19 cellular contexts compared by ENCODE assay signal in the genomic region with DNA sequence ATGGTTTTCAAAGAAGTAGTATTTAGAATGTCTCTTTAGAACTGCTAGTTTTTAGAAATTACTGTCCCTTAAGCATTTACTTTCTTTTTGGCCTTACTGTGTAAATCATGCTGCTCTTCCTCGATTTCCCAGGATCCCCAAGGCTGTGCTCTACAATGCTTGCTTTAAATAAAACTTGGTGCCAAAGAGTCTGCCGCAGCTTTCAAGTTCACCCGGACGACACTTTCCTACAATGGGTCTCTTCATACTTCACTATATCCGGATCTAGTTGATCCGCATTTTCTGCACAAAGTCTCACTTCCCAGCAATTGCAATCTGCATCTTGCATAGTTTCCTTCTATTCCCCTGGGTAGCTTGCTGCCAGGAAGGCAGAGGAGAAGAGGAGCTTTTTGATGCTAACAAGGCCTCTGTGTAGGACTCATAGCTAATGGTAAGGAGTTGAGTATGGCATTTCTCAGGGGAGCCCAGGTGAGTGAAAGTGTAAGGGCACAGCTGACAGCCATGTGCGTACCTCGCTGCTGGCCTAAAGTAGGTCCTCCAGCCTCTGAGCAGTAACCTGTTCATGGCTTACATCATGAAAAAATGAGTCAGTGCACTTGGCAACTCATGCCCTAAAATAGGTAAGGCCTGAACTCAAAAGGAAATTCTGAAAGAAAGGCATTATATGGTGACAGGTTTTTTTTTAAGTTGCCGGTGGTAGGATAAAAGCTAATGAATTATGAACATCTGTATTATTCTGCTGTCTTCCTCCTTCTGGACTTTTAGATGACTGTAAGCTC.
DNase-seq lines count a peak whose midpoint lies in the region; ATAC-seq, FAIRE-seq and TF ChIP-seq lines count a peak whose summit lies in the region.
"Had no signal": no experiment of that assay in that cellular context is flagged by ENCODE, and none has a peak within 500 bp of the region (broad histone marks: within the 10 kb centered on the region; RNA-seq: fewer than 3 reads in every experiment).

No MANE protein-coding gene starts in this region.

- FAIRE-seq in bronchial epithelial cell (lab: Jason Lieb, UNC) = peak; percentile 70
- FAIRE-seq: G401.6 had no signal

- peaks cover 11% of the 10 kb centered on the region for H3K4me1 Mint-ChIP-seq in MCF 10A (ENCODE audit: insufficient read depth, unreplicated experiment)
- H3K4me1 Mint-ChIP-seq: CD4-positive, alpha-beta memory T cell had no signal

- no peak overlapping the region for H3K4me3 ChIP-seq in breast epithelium
- H3K4me3 ChIP-seq in bronchial epithelial cell (ENCODE audit: low read depth, low read length) = no peak overlapping the region
- no peak overlapping the region for H3K4me3 ChIP-seq in skeletal muscle cell (ENCODE audit: low read depth, low read length)

- no peaks in the 10 kb centered on the region for H3K9me3 ChIP-seq in breast epithelium
- H3K9me3 ChIP-seq: BE2C had no signal

- intact Hi-C loops in MCF 10A (cut with micrococcal nuclease) = no loop called here
- intact Hi-C loops in breast epithelium (cut with DNase I; ENCODE audit: low total_unique reads) = loop anchor here (5.0 kb wide), 1 partner anchor 1207 kb away; no protein-coding TSS in a partner anchor

- H3K4me1 ChIP-seq in breast epithelium = no peaks in the 10 kb centered on the region

- TF ChIP-seq CTCF in MCF 10A (IDR thresholded peaks at IDR 0.05; ENCODE audit: unreplicated experiment) (no peak), breast epithelium (IDR thresholded peaks at IDR 0.05) (no peak), bronchial epithelial cell (IDR thresholded peaks at IDR 0.05; ENCODE audit: insufficient read depth, low read length, severe bottlenecking) (no peak)

- H3K36me3 ChIP-seq in breast epithelium = no peaks in the 10 kb centered on the region
- no peaks in the 10 kb centered on the region for H3K36me3 ChIP-seq in bronchial epithelial cell (ENCODE audit: control insufficient read depth, insufficient read depth, low read length)
- H3K36me3 ChIP-seq: BE2C had no signal

- H3K36me3 Mint-ChIP-seq in MCF 10A (ENCODE audit: insufficient read depth, unreplicated experiment) = no peaks in the 10 kb centered on the region
- H3K36me3 Mint-ChIP-seq: CD4-positive, alpha-beta memory T cell had no signal

- H3K9me3 Mint-ChIP-seq in MCF 10A (ENCODE audit: unreplicated experiment) = no peaks in the 10 kb centered on the region
- H3K9me3 Mint-ChIP-seq: CD4-positive, alpha-beta memory T cell had no signal

- H3K27me3 ChIP-seq in breast epithelium = no peaks in the 10 kb centered on the region
- no peaks in the 10 kb centered on the region for H3K27me3 ChIP-seq in bronchial epithelial cell (ENCODE audit: control insufficient read depth, insufficient read depth, low read length)
- H3K27me3 ChIP-seq: BE2C had no signal

- H3K27ac Mint-ChIP-seq in MCF 10A (ENCODE audit: low read depth, unreplicated experiment) = no peak overlapping the region
- H3K27ac Mint-ChIP-seq: CD4-positive, alpha-beta memory T cell had no signal

- DNase-seq in MCF 10A (ENCODE audit: unreplicated experiment) (peak; percentile 18), breast epithelium (ENCODE audit: low spot score in 2 of 2) (no peak), bronchial epithelial cell (ENCODE audit: low read depth) (peak; percentile 50), kidney tubule cell (ENCODE audit: low spot score) (peak; percentile 64), skeletal muscle cell (ENCODE audit: low read depth) (peak; percentile 2), activated gamma-delta T cell treated with Interleukin-2 at 50 U/mL for 16 hours (no peak), HuH-7.5 (ENCODE audit: low spot score) (no peak)
- DNase-seq: 8988T; BE2C; CD4-positive, alpha-beta memory T cell; DMS79 treated with DMSO at 0.1 percent for 48 hours; KBM-7; NCI-H1436 treated with DMSO at 0.1 percent for 48 hours; NCI-H2029 treated with DMSO at 0.1 percent for 48 hours; NCI-H2171 treated with DMSO at 0.1 percent for 48 hours; NCI-H446 treated with DMSO at 0.1 percent for 48 hours; NCI-H774 had no signal

- BruUV-seq in MCF 10A (replicated peaks; lab: Mats Ljungman, UMichigan) = no TSS peak

- H3K27ac ChIP-seq in breast epithelium = no peak overlapping the region

- no peak for TF ChIP-seq POLR2A in breast epithelium (IDR thresholded peaks at IDR 0.05)

- no peaks in the 10 kb centered on the region for H3K27me3 Mint-ChIP-seq in MCF 10A (ENCODE audit: insufficient read depth, unreplicated experiment)

- no peak overlapping the region for H3K4me3 Mint-ChIP-seq in MCF 10A (ENCODE audit: unreplicated experiment)
- H3K4me3 Mint-ChIP-seq: CD4-positive, alpha-beta memory T cell had no signal

- CTCF ChIA-PET in MCF 10A (lab: Yijun Ruan, JAX) = interaction anchor here (0.5 to 0.8 kb wide), 2 partner anchors 20 to 160 kb away, joined by 3 to 4 read pairs; no protein-coding TSS in a partner anchor

- POLR2A ChIA-PET in MCF 10A (lab: Yijun Ruan, JAX) = no interaction called here

- no peak for ATAC-seq in HG03342 (IDR thresholded peaks at IDR 0.05; ENCODE audit: unreplicated experiment)

Comparison
In these comparisons a context has a peak if more than half of its experiments do, and no peak if none do; other contexts are left out.
1. DNase-seq: peak in MCF 10A (single experiment), bronchial epithelial cell (single experiment), kidney tubule cell (single experiment) and skeletal muscle cell (single experiment); none in breast epithelium (0 of 2), activated gamma-delta T cell treated with Interleukin-2 at 50 U/mL for 16 hours (single experiment) and HuH-7.5 (single experiment).